In genomic region chr16:3036726-3037315, GRCh38 we compare ENCODE assay signal across 1 cellular context.
A peak's percentile ranks its signal among the peaks of the same experiment; 100 is the strongest.
TF ChIP-seq lines count a peak whose summit lies in the region.

TSS of gene BICDL2 (minus strand) at chr16:3036944. CDS start at chr16:3035496, 1,448 bp downstream.

TF ChIP-seq in WTC11, 78 proteins besides CTCF, POLR2A, EP300 and RAD21 (continued from another document):
- TF ChIP-seq E2F5 (CRISPR knock-in tag; IDR thresholded peaks at IDR 0.05) (0 out of 2 replicates have a peak, but pooled peaks have one; percentile 41), USF2 (CRISPR knock-in tag; IDR thresholded peaks at IDR 0.05) (no peak)
